8 cellular contexts compared by ENCODE assay signal in the genomic region with DNA sequence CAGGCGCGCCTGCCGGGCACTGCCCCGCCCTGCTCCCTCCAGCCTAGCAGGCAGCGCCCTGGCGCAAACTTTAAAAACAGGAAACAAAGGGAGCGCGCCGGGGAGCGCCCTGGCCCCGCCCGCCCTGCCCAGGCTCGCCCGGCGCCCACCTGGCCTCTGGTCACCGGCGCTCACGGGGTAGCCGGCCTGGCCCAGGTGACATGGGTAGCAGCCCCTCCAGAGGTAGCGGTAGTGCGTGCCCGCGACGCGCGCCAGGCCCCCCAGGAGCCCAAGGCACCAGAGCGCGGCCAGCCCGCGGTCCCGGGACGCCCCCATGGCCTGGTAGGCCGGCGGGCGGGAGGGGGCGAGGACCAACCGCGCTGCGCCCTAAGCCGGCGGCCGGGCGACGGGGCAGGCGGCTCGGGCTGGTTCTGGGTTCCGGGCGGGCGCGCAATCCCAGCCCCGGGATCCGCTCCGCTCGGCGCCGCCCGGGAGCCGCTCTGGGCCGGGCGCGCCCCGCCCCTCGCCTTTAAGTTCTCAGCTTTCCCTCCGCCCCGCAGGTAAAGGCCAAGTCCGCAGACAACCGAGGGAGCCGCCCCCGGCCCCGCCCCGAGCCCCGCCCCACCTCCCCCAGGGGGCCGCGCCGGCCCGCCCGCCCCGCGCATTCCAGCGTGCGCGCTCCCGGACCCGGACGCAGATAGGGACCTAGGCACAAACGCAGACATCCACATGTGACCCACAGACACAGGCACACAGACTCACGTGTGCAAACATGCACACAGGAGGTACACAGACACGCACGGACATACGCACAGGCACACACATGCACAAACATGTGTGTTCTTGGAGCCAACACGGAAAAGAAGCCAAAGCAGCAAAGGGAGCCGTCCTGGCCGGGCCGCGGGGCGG.
DNase-seq lines count a peak whose midpoint lies in the region; ATAC-seq and TF ChIP-seq lines count a peak whose summit lies in the region.

No MANE protein-coding gene starts in this region.

- peaks cover 2% of the 10 kb centered on the region for H3K36me3 Mint-ChIP-seq in activated CD4-positive, alpha-beta T cell treated with anti-CD3 and anti-CD28 coated beads, Interleukin-2, amount 10 ng/mL, durations not matched to agents 7 days and 5 days (ENCODE audit: low read depth)

- in situ Hi-C loops in Caki2 (cut with HindIII; ENCODE audit: low pct_unique_long_range_greater_than_20kb, low sequenced_read_pairs) = loop anchor here (25.0 kb wide), 1 partner anchor 106 kb away; a partner anchor contains a TSS

- CTCF ChIA-PET in activated CD4-positive, alpha-beta T cell treated with anti-CD3 and anti-CD28 coated beads, Interleukin-2, amount 10 ng/mL, durations not matched to agents 7 days and 5 days (lab: Charles Lee) = no interaction called here

- no peak for TF ChIP-seq CTCF in lower leg skin (IDR thresholded peaks at IDR 0.05)

- 0 to 1% methylated on average over 37 to 48 of the region's 96 CpGs for WGBS in lower leg skin, 2 donors

- no peaks in the 10 kb centered on the region for H3K27me3 Mint-ChIP-seq in activated CD4-positive, alpha-beta T cell treated with anti-CD3 and anti-CD28 coated beads, Interleukin-2, amount 10 ng/mL, durations not matched to agents 7 days and 5 days

- H3K4me1 Mint-ChIP-seq in activated CD4-positive, alpha-beta T cell treated with anti-CD3 and anti-CD28 coated beads, Interleukin-2, amount 10 ng/mL, durations not matched to agents 7 days and 5 days = peaks cover 13% of the 10 kb centered on the region

- ATAC-seq in HG03039 (IDR thresholded peaks at IDR 0.05; ENCODE audit: unreplicated experiment) = no peak

- intact Hi-C loops in lower leg skin (cut with DNase I; ENCODE audit: low total_unique reads) = no loop called here

- POLR2A ChIA-PET in activated CD4-positive, alpha-beta T cell treated with anti-CD3 and anti-CD28 coated beads, Interleukin-2, amount 10 ng/mL, durations not matched to agents 7 days and 5 days (lab: Charles Lee) = interaction anchor here (0.6 kb wide), 1 partner anchor 23 kb away, joined by 3 read pairs; no protein-coding TSS in a partner anchor

- peak overlapping the region; percentile 50 for H3K4me3 ChIP-seq in lower leg skin (ENCODE audit: low read depth, poor library complexity, severe bottlenecking)

- H3K4me3 Mint-ChIP-seq in activated CD4-positive, alpha-beta T cell treated with anti-CD3 and anti-CD28 coated beads, Interleukin-2, amount 10 ng/mL, durations not matched to agents 7 days and 5 days = peak overlapping the region; percentile 81

- peak overlapping the region; percentile 86 for H3K27ac Mint-ChIP-seq in activated CD4-positive, alpha-beta T cell treated with anti-CD3 and anti-CD28 coated beads, Interleukin-2, amount 10 ng/mL, durations not matched to agents 7 days and 5 days

- H3K9me3 Mint-ChIP-seq in activated CD4-positive, alpha-beta T cell treated with anti-CD3 and anti-CD28 coated beads, Interleukin-2, amount 10 ng/mL, durations not matched to agents 7 days and 5 days = no peaks in the 10 kb centered on the region

- peak; percentile 59 for DNase-seq in Caki2 (ENCODE audit: low read depth)
- peak; percentile 6 to 14 for DNase-seq in NCI-H1930 (lab: John Stamatoyannopoulos, UW)
- DNase-seq in activated CD4-positive, alpha-beta T cell treated with anti-CD3 and anti-CD28 coated beads, Interleukin-2, amount 10 ng/mL, durations not matched to agents 7 days and 5 days = peak; percentile 83
- peak; percentile 63 for DNase-seq in dermis blood vessel endothelial cell
- peak; percentile 79 to 97 for DNase-seq in lower leg skin (ENCODE audit: low spot score in 2 of 2)
- DNase-seq in stimulated activated CD4-positive, alpha-beta T cell treated with anti-CD3 and anti-CD28 coated beads, TNF-alpha, amount 100 ng/mL, for 1 hour (ENCODE audit: low read depth in 3 of 3, low spot score in 1 of 3) = peak; percentile 48 to 65 (median 64)
- DNase-seq in midbrain (lab: John Stamatoyannopoulos, UW) = no peak

- TF ChIP-seq POLR2A in lower leg skin (IDR thresholded peaks at IDR 0.05) = peak in 1 of 2 donors; percentile 12
